ENCODE assay signal across 9 cellular contexts in genomic region chr9:127225747-127226646, GRCh38. TPM values are rescaled to one million over a fixed set of nuclear protein-coding genes. Genes with fewer than 3 reads are reported as not detected.
DNase-seq lines count a peak whose midpoint lies in the region; ATAC-seq, FAIRE-seq and TF ChIP-seq lines count a peak whose summit lies in the region.
"Had no signal": no experiment of that assay in that cellular context is flagged by ENCODE, and none has a peak within 500 bp of the region (broad histone marks: within the 10 kb centered on the region; RNA-seq: fewer than 3 reads in every experiment).

No MANE protein-coding gene starts in this region.

- WGBS in testis, 2 donors, result 23 to 41% methylated on average over 20 to 47 of the region's 50 CpGs

- no peaks in the 10 kb centered on the region for H3K9me3 ChIP-seq in BLaER1 treated with 17β-estradiol and CSF1 and Interleukin-3, amounts not matched to agents 10 nM and 100 nM (replicated peaks in 1 of 11)
- no peaks in the 10 kb centered on the region for H3K9me3 ChIP-seq in testis

- no peaks in the 10 kb centered on the region for H3K36me3 ChIP-seq in BLaER1 treated with 17β-estradiol and CSF1 and Interleukin-3, amounts not matched to agents 10 nM and 100 nM
- H3K36me3 ChIP-seq in testis (ENCODE audit: low read depth, missing control alignments), result no peaks in the 10 kb centered on the region

- peaks cover 19% of the 10 kb centered on the region for H3K4me1 Mint-ChIP-seq in activated naive CD8-positive, alpha-beta T cell treated with anti-CD3 and anti-CD28 coated beads for 36 hours

- peaks cover 0 to 39% (median 30%) of the 10 kb centered on the region in 10 experiments; a peak in 17 of 20 replicates for H3K4me1 ChIP-seq in BLaER1 treated with 17β-estradiol and CSF1 and Interleukin-3, amounts not matched to agents 10 nM and 100 nM
- peaks cover 9% of the 10 kb centered on the region for H3K4me1 ChIP-seq in testis

- TF ChIP-seq POLR2A in testis (IDR thresholded peaks at IDR 0.05), result no peak

- no peak for FAIRE-seq in D721Med (lab: Jason Lieb, UNC)
- FAIRE-seq: islet of Langerhans had no signal

- H3K27me3 ChIP-seq in BLaER1 treated with 17β-estradiol and CSF1 and Interleukin-3, amounts not matched to agents 10 nM and 100 nM, result peaks cover 15 to 25% (median 19%) of the 10 kb centered on the region in 11 experiments
- no peaks in the 10 kb centered on the region for H3K27me3 ChIP-seq in testis

- no peak for ATAC-seq in HG03469 (IDR thresholded peaks at IDR 0.05; ENCODE audit: unreplicated experiment)

- peaks cover 29% of the 10 kb centered on the region for H3K27me3 Mint-ChIP-seq in activated naive CD8-positive, alpha-beta T cell treated with anti-CD3 and anti-CD28 coated beads for 36 hours

- intact Hi-C loops in testis (cut with DNase I; ENCODE audit: low total_unique reads), result no loop called here

- peak overlapping the region; percentile 65 to 79 (median 71) for H3K4me3 ChIP-seq in BLaER1 treated with 17β-estradiol and CSF1 and Interleukin-3, amounts not matched to agents 10 nM and 100 nM
- H3K4me3 ChIP-seq in HFF-Myc (replicated peaks; ENCODE audit: low read depth, low read length) (peak overlapping the region; percentile 66), testis (peak overlapping the region; percentile 70 to 78)

- no peaks in the 10 kb centered on the region for H3K9me3 Mint-ChIP-seq in activated naive CD8-positive, alpha-beta T cell treated with anti-CD3 and anti-CD28 coated beads for 36 hours

- DNase-seq in HFF-Myc (ENCODE audit: extremely low read depth, low read depth), result no peak
- DNase-seq in activated naive CD8-positive, alpha-beta T cell treated with anti-CD3 and anti-CD28 coated beads for 36 hours, result no peak
- peak; percentile 73 for DNase-seq in kidney tubule cell (ENCODE audit: low spot score)
- DNase-seq in testis, result no peak
- no peak for DNase-seq in central memory CD4-positive, alpha-beta T cell
- no peak for DNase-seq in D721Med (ENCODE audit: insufficient read length, low spot score)

- TF ChIP-seq CTCF in HFF-Myc (IDR thresholded peaks at IDR 0.05; ENCODE audit: low read depth, low read length, missing control alignments) (no peak), testis (IDR thresholded peaks at IDR 0.05) (no peak), D721Med (IDR thresholded peaks at IDR 0.05; ENCODE audit: insufficient read depth, missing control alignments) (no peak)

- peak overlapping the region in 7 of 11 experiments; percentile 3 to 61 (median 54); a peak in 9 of 22 replicates for H3K27ac ChIP-seq in BLaER1 treated with 17β-estradiol and CSF1 and Interleukin-3, amounts not matched to agents 10 nM and 100 nM
- no peak overlapping the region for H3K27ac ChIP-seq in testis

- H3K4me2 ChIP-seq in BLaER1 treated with 17β-estradiol and CSF1 and Interleukin-3, amounts not matched to agents 10 nM and 100 nM, result peak overlapping the region; percentile 95 to 99 (median 98)

- H3K27ac Mint-ChIP-seq in activated naive CD8-positive, alpha-beta T cell treated with anti-CD3 and anti-CD28 coated beads for 36 hours, result peak overlapping the region; percentile 64

- H3K9ac ChIP-seq in BLaER1 treated with 17β-estradiol and CSF1 and Interleukin-3, amounts not matched to agents 10 nM and 100 nM, result peak overlapping the region; percentile 54 to 79 (median 73)

- peak overlapping the region; percentile 78 for H3K4me3 Mint-ChIP-seq in activated naive CD8-positive, alpha-beta T cell treated with anti-CD3 and anti-CD28 coated beads for 36 hours

- peaks cover 0 to 23% (median 12%) of the 10 kb centered on the region in 11 experiments; a peak in 12 of 22 replicates for H4K20me1 ChIP-seq in BLaER1 treated with 17β-estradiol and CSF1 and Interleukin-3, amounts not matched to agents 10 nM and 100 nM

- peaks cover 1% of the 10 kb centered on the region for H3K36me3 Mint-ChIP-seq in activated naive CD8-positive, alpha-beta T cell treated with anti-CD3 and anti-CD28 coated beads for 36 hours

RNA-seq across cellular contexts. Expression of gene GARNL3, which starts 38.6 kb away (rescaled TPM):
- 1 to 10 TPM; 2.0 TPM for total RNA-seq in activated naive CD8-positive, alpha-beta T cell treated with anti-CD3 and anti-CD28 coated beads for 36 hours
- total RNA-seq in testis, result 10 to 100 TPM; 25.9 to 42.8 TPM
- polyA plus RNA-seq in testis (ENCODE audit: insufficient read depth, low read depth, low replicate concordance), result 12.9 TPM

Comparison
In these comparisons a context has a peak if more than half of its experiments do, and no peak if none do; other contexts are left out.
1. H3K27ac ChIP-seq: peak in BLaER1 treated with 17β-estradiol and CSF1 and Interleukin-3, amounts not matched to agents 10 nM and 100 nM (7 of 11); none in testis (0 of 2).
2. RNA of gene GARNL3, which starts 38.6 kb away (total RNA-seq): 25.9 to 42.8 TPM in testis; 2.0 TPM in activated naive CD8-positive, alpha-beta T cell treated with anti-CD3 and anti-CD28 coated beads for 36 hours; every median in the first group is over 4 times any median in the second.
3. Peak in every context shown above with its lines, with median percentiles within 50 percentile points of each other: H3K4me3 ChIP-seq.